ENCODE assay signal across 28 cellular contexts in the genomic region with DNA sequence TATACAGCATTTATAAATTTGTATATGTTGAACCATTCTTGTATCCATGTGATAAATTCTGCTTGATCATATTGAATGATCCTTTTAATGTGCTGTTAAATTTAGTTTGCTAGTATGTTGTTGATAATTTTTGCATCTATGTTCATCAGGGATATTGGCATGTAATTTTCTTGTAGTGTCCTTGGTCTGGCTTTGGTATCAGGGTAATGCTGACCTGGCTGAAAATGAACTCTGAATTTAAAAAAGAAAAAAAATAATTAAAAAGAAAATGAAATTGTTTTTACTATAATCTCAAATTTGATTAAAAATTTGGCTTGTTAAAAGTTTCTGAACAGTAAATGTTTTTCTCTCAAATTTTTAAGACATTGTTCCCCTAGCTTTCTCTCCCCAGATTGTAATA. TPM values are rescaled to one million over a fixed set of nuclear protein-coding genes. Genes with fewer than 3 reads are reported as not detected.
DNase-seq lines count a peak whose midpoint lies in the region; ATAC-seq, FAIRE-seq and TF ChIP-seq lines count a peak whose summit lies in the region.
"Had no signal": no experiment of that assay in that cellular context is flagged by ENCODE, and none has a peak within 500 bp of the region (broad histone marks: within the 10 kb centered on the region; RNA-seq: fewer than 3 reads in every experiment).

No MANE protein-coding gene starts in this region.

- DNase-seq in mammary epithelial cell (no peak), MCF 10A (ENCODE audit: unreplicated experiment) (no peak), A549 (ENCODE audit: low read depth in 1 of 2, low spot score in 1 of 2) (no peak), K562 (ENCODE audit: extremely low read depth in 1 of 4, low spot score in 3 of 4) (no peak), osteoblast (ENCODE audit: insufficient read length, low spot score, missing footprints) (no peak)
- no peak for DNase-seq in activated naive CD4-positive, alpha-beta T cell treated with Interleukin-2 at 50 U/mL for 16 hours
- DNase-seq: ACHN; BE2C; C1 segment of cervical spinal cord; CD4-positive, alpha-beta memory T cell; CD4-positive, CD25-positive, alpha-beta regulatory T cell; CD8-positive, alpha-beta memory T cell; COR-L47; DMS 273 treated with DMSO at 0.1 percent for 48 hours; DMS153; DMS79; DND-41; GDM1 had no signal

- FAIRE-seq in A549 (lab: Jason Lieb, UNC) (no peak), K562 (lab: Jason Lieb, UNC) (no peak)
- FAIRE-seq: GM12878, GM12892, GM18507 had no signal

- BruUV-seq in mammary epithelial cell (replicated peaks; lab: Mats Ljungman, UMichigan) (TSS peak; percentile 14), MCF 10A (replicated peaks; lab: Mats Ljungman, UMichigan) (no TSS peak), K562 (replicated peaks; lab: Mats Ljungman, UMichigan) (no TSS peak)

- TF ChIP-seq CTCF in mammary epithelial cell (conservative IDR thresholded peaks at IDR 0.05 in 1 of 2, IDR thresholded peaks at IDR 0.05 in 1 of 2; ENCODE audit: extremely low read depth in 1 of 2, insufficient read depth in 1 of 2, low read depth in 1 of 2, low read length in 2 of 2) (no peak), MCF 10A (IDR thresholded peaks at IDR 0.05; ENCODE audit: unreplicated experiment) (no peak), A549 (IDR thresholded peaks at IDR 0.05) (no peak), K562 (IDR thresholded peaks at IDR 0.05 in 2 of 3, conservative IDR thresholded peaks at IDR 0.05 in 1 of 3; ENCODE audit: insufficient read depth in 2 of 3, low read depth in 1 of 3, low read length in 3 of 3) (no peak), osteoblast (IDR thresholded peaks at IDR 0.05; ENCODE audit: extremely low read depth, low read depth, low read length) (no peak)

- H3K4me3 Mint-ChIP-seq in MCF 10A (ENCODE audit: unreplicated experiment): no peak overlapping the region
- H3K4me3 Mint-ChIP-seq: CD14-positive monocyte; CD4-positive, alpha-beta memory T cell; CD4-positive, CD25-positive, alpha-beta regulatory T cell; CD8-positive, alpha-beta memory T cell had no signal

- no peak for TF ChIP-seq EP300 in A549 (IDR thresholded peaks at IDR 0.05)
- TF ChIP-seq EP300 in K562 (IDR thresholded peaks at IDR 0.05; ENCODE audit: low read length): no peak

- H3K9me3 Mint-ChIP-seq in MCF 10A (ENCODE audit: unreplicated experiment): peaks cover 22% of the 10 kb centered on the region

- H3K9me3 ChIP-seq in mammary epithelial cell (replicated peaks; ENCODE audit: insufficient read depth, low read length) (peaks cover 11% of the 10 kb centered on the region), A549 (peaks cover 15% of the 10 kb centered on the region), K562 (replicated peaks; ENCODE audit: control insufficient read depth, insufficient read depth, low read depth, low read length) (no peaks in the 10 kb centered on the region; the same call in 1 of the 2 replicates), osteoblast (ENCODE audit: low read depth, low read length) (no peaks in the 10 kb centered on the region)
- H3K9me3 ChIP-seq: BE2C had no signal

- H3K36me3 Mint-ChIP-seq in MCF 10A (ENCODE audit: insufficient read depth, unreplicated experiment): no peaks in the 10 kb centered on the region
- H3K36me3 Mint-ChIP-seq: CD14-positive monocyte; CD4-positive, alpha-beta memory T cell; CD4-positive, CD25-positive, alpha-beta regulatory T cell; CD8-positive, alpha-beta memory T cell had no signal

- POLR2A ChIA-PET in MCF 10A (lab: Yijun Ruan, JAX): interaction anchor here (1.6 kb wide), 1 partner anchor 8 kb away, joined by 3 read pairs; no protein-coding TSS in a partner anchor
- POLR2A ChIA-PET in A549 (lab: Yijun Ruan, JAX): no interaction called here
- POLR2A ChIA-PET in K562 (lab: Yijun Ruan, JAX): no interaction called here

- no peak overlapping the region for H3K27ac ChIP-seq in mammary epithelial cell (ENCODE audit: insufficient read depth, low read depth, low read length)
- H3K27ac ChIP-seq in A549: no peak overlapping the region
- H3K27ac ChIP-seq in K562 (ENCODE audit: extremely low read depth, low read depth, low read length): no peak overlapping the region
- H3K27ac ChIP-seq in osteoblast (ENCODE audit: low read depth, low read length): no peak overlapping the region
- H3K27ac ChIP-seq: 22Rv1, BLaER1 had no signal

- H3K4me1 ChIP-seq in mammary epithelial cell (ENCODE audit: insufficient read depth, low read length): peaks cover 31% of the 10 kb centered on the region
- H3K4me1 ChIP-seq in A549: no peaks in the 10 kb centered on the region
- no peaks in the 10 kb centered on the region for H3K4me1 ChIP-seq in K562 (replicated peaks in 1 of 2; ENCODE audit: control insufficient read depth in 2 of 2, insufficient read depth in 2 of 2, low read length in 2 of 2)
- no peaks in the 10 kb centered on the region for H3K4me1 ChIP-seq in osteoblast (ENCODE audit: insufficient read depth, low read length)
- H3K4me1 ChIP-seq: BE2C, BLaER1 had no signal

- intact Hi-C loops in mammary epithelial cell (cut with micrococcal nuclease): loop anchor here (1.0 to 10.0 kb wide), 8 partner anchors 68 to 699 kb away; partner anchors contain the start of gene VSNL1
- intact Hi-C loops in MCF 10A (cut with micrococcal nuclease): loop anchor here (1.0 to 10.0 kb wide), 5 partner anchors 68 to 383 kb away; partner anchors contain the start of gene VSNL1
- intact Hi-C loops in K562 (cut with micrococcal nuclease): loop anchor here (1.0 to 5.0 kb wide), 5 partner anchors 101 to 907 kb away; no protein-coding TSS in a partner anchor

- no peak overlapping the region for H3K9ac ChIP-seq in mammary epithelial cell (ENCODE audit: insufficient read depth, low read length)
- no peak overlapping the region for H3K9ac ChIP-seq in K562 (ENCODE audit: insufficient read depth in 1 of 2, low read depth in 2 of 2, low read length in 2 of 2)
- H3K9ac ChIP-seq: BLaER1 had no signal

- no peak overlapping the region for H3K27ac Mint-ChIP-seq in MCF 10A (ENCODE audit: low read depth, unreplicated experiment)
- H3K27ac Mint-ChIP-seq: CD14-positive monocyte; CD4-positive, alpha-beta memory T cell; CD4-positive, CD25-positive, alpha-beta regulatory T cell; CD8-positive, alpha-beta memory T cell had no signal

- TF ChIP-seq RAD21 in A549 (conservative IDR thresholded peaks at IDR 0.05 in 1 of 2, IDR thresholded peaks at IDR 0.05 in 1 of 2): no peak
- TF ChIP-seq RAD21 in K562 (CRISPR knock-in tag; conservative IDR thresholded peaks at IDR 0.05 in 1 of 2, IDR thresholded peaks at IDR 0.05 in 1 of 2): no peak

- no peak overlapping the region for H2AFZ ChIP-seq in mammary epithelial cell (ENCODE audit: low read depth, low read length)
- no peak overlapping the region for H2AFZ ChIP-seq in K562 (ENCODE audit: low read depth, low read length)
- H2AFZ ChIP-seq in osteoblast (ENCODE audit: low read length): no peak overlapping the region

- H3K4me3 ChIP-seq in mammary epithelial cell (replicated peaks in 1 of 3; ENCODE audit: insufficient read depth in 1 of 3, low read depth in 2 of 3, low read length in 3 of 3) (no peak overlapping the region), A549 (no peak overlapping the region), K562 (no peak overlapping the region), osteoblast (ENCODE audit: insufficient read depth, low read length) (no peak overlapping the region)
- H3K4me3 ChIP-seq: BLaER1, GM12878 had no signal

- H3K4me2 ChIP-seq in mammary epithelial cell (ENCODE audit: insufficient read depth, low read depth, low read length): no peak overlapping the region
- H3K4me2 ChIP-seq in A549: no peak overlapping the region
- no peak overlapping the region for H3K4me2 ChIP-seq in K562 (ENCODE audit: insufficient read depth, low read length)
- peak overlapping the region; percentile 70 for H3K4me2 ChIP-seq in osteoblast (ENCODE audit: insufficient read depth, low read length)
- H3K4me2 ChIP-seq: BLaER1 had no signal

- ATAC-seq in A549 (no peak), K562 (no peak), GM21576 (IDR thresholded peaks at IDR 0.05; ENCODE audit: unreplicated experiment) (no peak)
- ATAC-seq: GM12878 had no signal

- H3K79me2 ChIP-seq in mammary epithelial cell (ENCODE audit: insufficient read depth, low read length) (no peaks in the 10 kb centered on the region), K562 (ENCODE audit: control insufficient read depth, insufficient read depth, low read length) (no peaks in the 10 kb centered on the region), osteoblast (ENCODE audit: insufficient read depth, low read length) (no peaks in the 10 kb centered on the region)

- H4K20me1 ChIP-seq in mammary epithelial cell (ENCODE audit: insufficient read depth, low read length): no peaks in the 10 kb centered on the region
- no peaks in the 10 kb centered on the region for H4K20me1 ChIP-seq in K562 (replicated peaks; ENCODE audit: control insufficient read depth, insufficient read depth, low read length)
- no peaks in the 10 kb centered on the region for H4K20me1 ChIP-seq in osteoblast (ENCODE audit: insufficient read depth, low read length)
- H4K20me1 ChIP-seq: BLaER1 had no signal

- in situ Hi-C loops in mammary epithelial cell (cut with MboI; ENCODE audit: low sequenced_read_pairs in 2 of 2): loop anchor here (5.0 to 10.0 kb wide), 3 partner anchors 63 to 200 kb away; no protein-coding TSS in a partner anchor
- in situ Hi-C loops in K562 (cut with MboI): loop anchor here (10.0 to 25.0 kb wide), 2 partner anchors 203 to 915 kb away; no protein-coding TSS in a partner anchor

- CTCF ChIA-PET in mammary epithelial cell (lab: Charles Lee; ENCODE audit: low non-redundant PET): interaction anchor here (0.6 kb wide), 1 partner anchor 88 kb away, joined by 6 read pairs; no protein-coding TSS in a partner anchor
- CTCF ChIA-PET in MCF 10A (lab: Yijun Ruan, JAX): interaction anchor here (0.6 to 2.3 kb wide), 7 partner anchors 68 to 282 kb away, joined by 3 to 32 read pairs (median 3); partner anchors contain the start of gene SMC6
- CTCF ChIA-PET in A549 (lab: Yijun Ruan, JAX): no interaction called here
- CTCF ChIA-PET in K562 (lab: Yijun Ruan, JAX; ENCODE audit: low intra/inter-chr PET ratio): no interaction called here

- no peaks in the 10 kb centered on the region for H3K36me3 ChIP-seq in mammary epithelial cell (ENCODE audit: insufficient read depth, low read length)
- H3K36me3 ChIP-seq in K562 (ENCODE audit: control insufficient read depth, insufficient read depth, low read length): no peaks in the 10 kb centered on the region
- H3K36me3 ChIP-seq in osteoblast (ENCODE audit: insufficient read depth, low read length): no peaks in the 10 kb centered on the region
- H3K36me3 ChIP-seq: BE2C, BLaER1 had no signal

- H3K27me3 Mint-ChIP-seq in MCF 10A (ENCODE audit: insufficient read depth, unreplicated experiment): no peaks in the 10 kb centered on the region
- H3K27me3 Mint-ChIP-seq: CD4-positive, alpha-beta memory T cell; CD4-positive, CD25-positive, alpha-beta regulatory T cell; CD8-positive, alpha-beta memory T cell had no signal

- H3K9me1 ChIP-seq in K562 (ENCODE audit: control insufficient read depth, insufficient read depth, low read length): no peaks in the 10 kb centered on the region

- H3K27me3 ChIP-seq in mammary epithelial cell (ENCODE audit: insufficient read depth, low read length) (no peaks in the 10 kb centered on the region), K562 (ENCODE audit: control insufficient read depth in 2 of 2, insufficient read depth in 2 of 2, low read length in 2 of 2) (no peaks in the 10 kb centered on the region), osteoblast (ENCODE audit: insufficient read depth, low read length) (no peaks in the 10 kb centered on the region)
- H3K27me3 ChIP-seq: BE2C, BLaER1 had no signal

- TF ChIP-seq POLR2A in A549 (IDR thresholded peaks at IDR 0.05; ENCODE audit: low read length) (no peak), K562 (conservative IDR thresholded peaks at IDR 0.05) (no peak)

- dilution Hi-C loops in mammary epithelial cell (cut with HindIII; ENCODE audit: low sequenced_read_pairs): no loop called here

- H3K4me1 Mint-ChIP-seq in MCF 10A (ENCODE audit: insufficient read depth, unreplicated experiment): peaks cover 12% of the 10 kb centered on the region
- H3K4me1 Mint-ChIP-seq: CD14-positive monocyte; CD4-positive, alpha-beta memory T cell; CD4-positive, CD25-positive, alpha-beta regulatory T cell; CD8-positive, alpha-beta memory T cell had no signal

RNA-seq across cellular contexts. Expression of gene RAD51AP2, which starts 46.3 kb away (rescaled TPM):
- total RNA-seq in mammary epithelial cell (under 1 TPM; 0.17 to 0.24 TPM), MCF 10A (2022) (0.10 and 0.14 TPM in 2 replicates), K562 (2014; rRNA removed) (not detected in 2 replicates), K562 (2014; rRNA removed; fragmentation: Illumina TruSeq; extraction: Trizol) (0.03 and 0.04 TPM in 2 replicates), K562 (2015; rRNA removed; fragmentation: Illumina TruSeq; extraction: Trizol) (0.04 TPM in 1 of 2 replicates, not detected in the other), K562 (2021) (not detected in 2 replicates), osteoblast (not detected in 2 replicates)
- polyA plus RNA-seq in mammary epithelial cell (0.02 TPM), A549 (2011; rRNA removed) (not detected in 2 replicates), A549 (2017; fragmentation: RNase III; extraction: RNeasy Plus Mini Kit Qiagen cat#74134 plus additional on column Dnase treatment) (not detected in 3 replicates), K562 (2011; rRNA removed) (0.01 TPM in 1 of 2 replicates, not detected in the other), K562 (2014; fragmentation: Illumina TruSeq; extraction: Trizol) (not detected in 2 replicates), K562 (2014; fragmentation: Nextera tagmentation; extraction: Ambion mirVana) (under 1 TPM in 1 of 2 experiments, not detected in 1; 0.01 TPM), K562 (2014; rRNA removed) (not detected in 2 replicates)
- polyA minus RNA-seq in mammary epithelial cell: not detected
- not detected in 2 replicates for polyA plus RNA-seq in A549 (2012; cell fraction: cytosol; rRNA removed)
- not detected in 2 replicates for polyA plus RNA-seq in A549 (2012; cell fraction: nucleus; rRNA removed)
- not detected in 2 replicates for polyA minus RNA-seq in A549 (2011; rRNA and poly(A)+ RNA removed)
- total RNA-seq in K562 (2011; cell fraction: chromatin; rRNA removed; ENCODE audit: low replicate concordance): 0.11 and 0.12 TPM in 2 replicates
- 0.13 and 0.17 TPM in 2 replicates for total RNA-seq in K562 (2011; cell fraction: nucleolus; rRNA removed)
- 0.15 and 0.23 TPM in 2 replicates for total RNA-seq in K562 (2011; cell fraction: nucleoplasm; rRNA removed)
- polyA plus RNA-seq in K562 (2011; cell fraction: cytosol; rRNA removed): not detected in 2 replicates
- polyA plus RNA-seq in K562 (2011; cell fraction: nucleus; rRNA removed): 0.04 TPM in 1 of 2 replicates, not detected in the other
- polyA plus RNA-seq in K562 (2012): not detected in 2 replicates
- polyA minus RNA-seq in K562 (2011; rRNA and poly(A)+ RNA removed): 0.06 and 0.14 TPM in 2 replicates
- not detected in 2 replicates for polyA minus RNA-seq in K562 (2011; cell fraction: cytosol; rRNA and poly(A)+ RNA removed)
- polyA minus RNA-seq in K562 (2011; cell fraction: nucleus; rRNA and poly(A)+ RNA removed): 0.13 and 0.44 TPM in 2 replicates
- total RNA-seq: CD4-positive, alpha-beta memory T cell; CD4-positive, CD25-positive, alpha-beta regulatory T cell; CD8-positive, alpha-beta memory T cell; Daoy; G401 had no signal
- polyA plus RNA-seq: AG04450; CD14-positive monocyte; CD4-positive, alpha-beta memory T cell; CD4-positive, CD25-positive, alpha-beta regulatory T cell; CD8-positive, alpha-beta memory T cell had no signal

Comparison
In these comparisons a context has a peak if more than half of its experiments do, and no peak if none do; other contexts are left out.
1. CTCF ChIA-PET loops: an anchor here in mammary epithelial cell (0.6 kb wide) and MCF 10A (0.6 to 2.3 kb wide); none called in A549 and K562.